In genomic region chr9:93588641-93589609, GRCh38 we compare ENCODE assay signal across 1 cellular context.
TF ChIP-seq lines count a peak whose summit lies in the region.

No MANE protein-coding gene starts in this region.

TF ChIP-seq in HepG2, 621 proteins besides CTCF, POLR2A, EP300 and RAD21:
- TF ChIP-seq MAF1 (CRISPR knock-in tag; IDR thresholded peaks at IDR 0.05; ENCODE audit: borderline replicate concordance) (no peak), KDM5B (CRISPR knock-in tag; IDR thresholded peaks at IDR 0.05; ENCODE audit: borderline replicate concordance) (no peak)
